ENCODE assay signal across 8 cellular contexts in the genomic region with DNA sequence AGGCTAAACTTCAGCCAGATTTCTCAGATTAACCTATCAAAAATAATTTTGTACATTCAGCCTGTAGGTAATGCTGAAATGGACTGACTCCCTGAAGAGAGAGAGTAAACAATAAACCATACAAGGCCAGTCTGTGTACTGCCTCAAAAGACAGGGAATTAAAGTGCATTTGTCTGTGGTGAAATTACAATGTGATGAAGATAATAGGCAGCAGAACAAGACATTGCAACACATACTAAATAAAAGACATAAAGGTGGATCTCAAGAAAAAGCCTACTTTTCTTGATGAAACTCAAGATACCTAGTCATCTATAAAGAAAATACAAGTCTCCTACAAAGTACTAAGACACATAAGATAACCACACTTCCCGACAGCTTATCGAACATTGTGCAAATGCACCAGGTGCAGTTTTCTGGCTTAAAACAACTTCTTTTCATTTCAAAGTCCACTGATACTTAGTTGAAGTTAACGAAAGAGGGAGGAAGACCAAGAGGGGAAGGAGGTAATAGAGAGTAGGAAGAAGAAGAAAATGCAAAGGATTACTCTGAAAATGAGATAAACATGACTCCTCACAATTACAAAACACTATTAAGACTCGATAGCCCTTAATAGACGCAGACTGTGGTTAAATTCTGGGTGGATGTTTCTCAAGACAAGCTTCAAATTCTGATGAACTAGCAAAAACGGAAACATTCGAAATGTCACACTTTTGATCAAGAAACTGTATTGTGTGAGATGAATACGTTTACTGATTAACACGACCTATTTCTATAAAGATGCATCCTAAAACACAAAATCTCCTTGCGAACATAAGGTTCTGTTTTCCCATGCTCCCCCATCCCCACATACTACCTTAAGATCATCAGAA. TPM values are rescaled to one million over a fixed set of nuclear protein-coding genes. Genes with fewer than 3 reads are reported as not detected.
DNase-seq lines count a peak whose midpoint lies in the region; ATAC-seq, FAIRE-seq and TF ChIP-seq lines count a peak whose summit lies in the region.

No MANE protein-coding gene starts in this region.

- H3K9me3 ChIP-seq in cardiac muscle cell (ENCODE audit: low read depth) = no peaks in the 10 kb centered on the region
- H3K9me3 ChIP-seq in kidney (ENCODE audit: control insufficient read depth in 1 of 2, low read length in 2 of 2) = no peaks in the 10 kb centered on the region
- H3K9me3 ChIP-seq in upper lobe of left lung = no peaks in the 10 kb centered on the region

- TF ChIP-seq POLR2A in upper lobe of left lung (IDR thresholded peaks at IDR 0.05) = no peak

- no peaks in the 10 kb centered on the region for H3K9me3 Mint-ChIP-seq in activated T-helper 2 cell treated with anti-CD3 and anti-CD28 coated beads, Interferon-gamma antibody, Interleukin-2, Interleukin-4, amounts not matched to agents 10 μg/mL and 5 μg/mL and 100 μg/mL, durations not matched to agents 14 hours and 24 hours and 36 hours

- TF ChIP-seq EP300 in upper lobe of left lung (IDR thresholded peaks at IDR 0.05) = no peak

- H3K36me3 ChIP-seq in cardiac muscle cell = peaks cover 13% of the 10 kb centered on the region
- peaks cover 0 to 5% of the 10 kb centered on the region in 2 donors for H3K36me3 ChIP-seq in kidney (ENCODE audit: control insufficient read depth in 1 of 2, insufficient read depth in 2 of 2, low read length in 2 of 2)
- peaks cover 2 to 11% (median 7%) of the 10 kb centered on the region in 4 donors for H3K36me3 ChIP-seq in upper lobe of left lung

- H3K27ac Mint-ChIP-seq in activated T-helper 2 cell treated with anti-CD3 and anti-CD28 coated beads, Interferon-gamma antibody, Interleukin-2, Interleukin-4, amounts not matched to agents 10 μg/mL and 5 μg/mL and 100 μg/mL, durations not matched to agents 14 hours and 24 hours and 36 hours = peak overlapping the region; percentile 89

- H3K27ac ChIP-seq in cardiac muscle cell (peak overlapping the region; percentile 99), kidney (ENCODE audit: low read depth in 2 of 2, low read length in 2 of 2) (no peak overlapping the region), upper lobe of left lung (peak overlapping the region in 3 of 4 donors; percentile 16 to 96 (median 60))

- H3K4me3 ChIP-seq in cardiac muscle cell (peak overlapping the region; percentile 82), kidney (ENCODE audit: low read length in 2 of 2) (peak overlapping the region; percentile 80 to 84), upper lobe of left lung (peak overlapping the region in 3 of 4 donors; percentile 68 to 78 (median 78))

- intact Hi-C loops in Right ventricle myocardium superior (cut with DNase I) = no loop called here
- intact Hi-C loops in activated T-helper 2 cell treated with anti-CD3 and anti-CD28 coated beads, Interferon-gamma antibody, Interleukin-2, Interleukin-4, amounts not matched to agents 10 μg/mL and 5 μg/mL and 100 μg/mL, durations not matched to agents 14 hours and 24 hours and 36 hours (cut with micrococcal nuclease) = loop anchor here (5.0 kb wide), 1 partner anchor 240 kb away; no protein-coding TSS in a partner anchor
- intact Hi-C loops in kidney (cut with DNase I) = no loop called here

- no peaks in the 10 kb centered on the region for H3K27me3 Mint-ChIP-seq in activated T-helper 2 cell treated with anti-CD3 and anti-CD28 coated beads, Interferon-gamma antibody, Interleukin-2, Interleukin-4, amounts not matched to agents 10 μg/mL and 5 μg/mL and 100 μg/mL, durations not matched to agents 14 hours and 24 hours and 36 hours (ENCODE audit: low read depth)

- ATAC-seq in Right ventricle myocardium superior (ENCODE audit: poor library complexity) (no peak), upper lobe of left lung (ENCODE audit: low FRiP score in 2 of 2) (no peak)

- WGBS in upper lobe of left lung, 2 donors = 25 to 26% methylated on average over 10 of the region's 10 CpGs

- peak overlapping the region in 1 of 2 donors; percentile 24 for H3K9ac ChIP-seq in kidney (ENCODE audit: low read length in 2 of 2)

- TF ChIP-seq CTCF in cardiac muscle cell (IDR thresholded peaks at IDR 0.05; ENCODE audit: low read depth, low read length) (no peak), kidney (IDR thresholded peaks at IDR 0.05; ENCODE audit: borderline replicate concordance, extremely low read depth, insufficient read depth) (no peak), upper lobe of left lung (IDR thresholded peaks at IDR 0.05) (no peak)

- peak overlapping the region; percentile 92 for H3K4me3 Mint-ChIP-seq in activated T-helper 2 cell treated with anti-CD3 and anti-CD28 coated beads, Interferon-gamma antibody, Interleukin-2, Interleukin-4, amounts not matched to agents 10 μg/mL and 5 μg/mL and 100 μg/mL, durations not matched to agents 14 hours and 24 hours and 36 hours (ENCODE audit: low read depth)

- H3K4me1 ChIP-seq in cardiac muscle cell (ENCODE audit: low read depth) (peaks cover 46% of the 10 kb centered on the region), kidney (ENCODE audit: control insufficient read depth in 1 of 2, insufficient read depth in 1 of 2, low read depth in 1 of 2, low read length in 2 of 2) (peaks cover 6 to 17% of the 10 kb centered on the region in 2 donors), upper lobe of left lung (peaks cover 49 to 59% (median 52%) of the 10 kb centered on the region in 4 donors)

- DNase-seq in cardiac muscle cell (ENCODE audit: low read depth in 1 of 2, low spot score in 1 of 2) = peak in 1 of 2 donors; percentile 46
- DNase-seq in Right ventricle myocardium superior = no peak
- DNase-seq in activated T-helper 2 cell treated with anti-CD3 and anti-CD28 coated beads, Interferon-gamma antibody, Interleukin-2, Interleukin-4, amounts not matched to agents 10 μg/mL and 5 μg/mL and 100 μg/mL, durations not matched to agents 14 hours and 24 hours and 36 hours (ENCODE audit: low spot score) = no peak
- no peak for DNase-seq in kidney
- no peak for DNase-seq in upper lobe of left lung
- no peak for DNase-seq in ureter (ENCODE audit: low spot score)
- no peak for DNase-seq in SHP77 (lab: John Stamatoyannopoulos, UW)
- no peak for DNase-seq in effector CD4-positive, alpha-beta T cell

- no peak for FAIRE-seq in kidney (lab: Jason Lieb, UNC)

- H3K27me3 ChIP-seq in cardiac muscle cell = no peaks in the 10 kb centered on the region
- H3K27me3 ChIP-seq in upper lobe of left lung = no peaks in the 10 kb centered on the region

- H3K4me1 Mint-ChIP-seq in activated T-helper 2 cell treated with anti-CD3 and anti-CD28 coated beads, Interferon-gamma antibody, Interleukin-2, Interleukin-4, amounts not matched to agents 10 μg/mL and 5 μg/mL and 100 μg/mL, durations not matched to agents 14 hours and 24 hours and 36 hours (ENCODE audit: low read depth) = peaks cover 50% of the 10 kb centered on the region

- peaks cover 55% of the 10 kb centered on the region for H3K36me3 Mint-ChIP-seq in activated T-helper 2 cell treated with anti-CD3 and anti-CD28 coated beads, Interferon-gamma antibody, Interleukin-2, Interleukin-4, amounts not matched to agents 10 μg/mL and 5 μg/mL and 100 μg/mL, durations not matched to agents 14 hours and 24 hours and 36 hours (ENCODE audit: low read depth)

RNA-seq across cellular contexts. Expression of gene HNRNPR, which starts 2.0 kb away (rescaled TPM):
- total RNA-seq in cardiac muscle cell = 122 and 142 TPM in 2 replicates
- 149 and 154 TPM in 2 replicates for polyA plus RNA-seq in cardiac muscle cell
- 53.5 TPM for total RNA-seq in Right ventricle myocardium superior
- total RNA-seq in activated T-helper 2 cell treated with anti-CD3 and anti-CD28 coated beads, Interferon-gamma antibody, Interleukin-2, Interleukin-4, amounts not matched to agents 10 μg/mL and 5 μg/mL and 100 μg/mL, durations not matched to agents 14 hours and 24 hours and 36 hours = 231 and 237 TPM in 2 replicates
- 126 TPM for total RNA-seq in kidney
- 45.3 TPM for polyA plus RNA-seq in kidney (ENCODE audit: insufficient read depth, low read depth, low replicate concordance)
- 10 to 100 TPM; 43.9 to 97.7 (median 73.5) TPM for total RNA-seq in upper lobe of left lung
- 164 TPM for total RNA-seq in ureter

RNA-seq across cellular contexts. Expression of gene ZNF436, which starts 27.6 kb away (rescaled TPM):
- total RNA-seq in cardiac muscle cell (46.3 and 52.1 TPM in 2 replicates), Right ventricle myocardium superior (11.4 TPM), kidney (19.8 TPM), upper lobe of left lung (10 to 100 TPM in 2 of 6 donors, 1 to 10 TPM in 4; 5.5 to 11.3 (median 8.2) TPM), ureter (40.2 TPM)
- polyA plus RNA-seq in cardiac muscle cell (25.3 and 32.2 TPM in 2 replicates), kidney (ENCODE audit: insufficient read depth, low read depth, low replicate concordance) (4.6 TPM)
- 4.9 and 6.1 TPM in 2 replicates for total RNA-seq in activated T-helper 2 cell treated with anti-CD3 and anti-CD28 coated beads, Interferon-gamma antibody, Interleukin-2, Interleukin-4, amounts not matched to agents 10 μg/mL and 5 μg/mL and 100 μg/mL, durations not matched to agents 14 hours and 24 hours and 36 hours

Comparison
In these comparisons a context has a peak if more than half of its experiments do, and no peak if none do; other contexts are left out.
1. H3K27ac ChIP-seq: peak in cardiac muscle cell (single experiment) and upper lobe of left lung (3 of 4); none in kidney (0 of 2).
2. Peak in every context shown above with its lines, with median percentiles within 50 percentile points of each other: H3K4me3 ChIP-seq.